ENCODE assay signal across 1 cellular context in the genomic region with DNA sequence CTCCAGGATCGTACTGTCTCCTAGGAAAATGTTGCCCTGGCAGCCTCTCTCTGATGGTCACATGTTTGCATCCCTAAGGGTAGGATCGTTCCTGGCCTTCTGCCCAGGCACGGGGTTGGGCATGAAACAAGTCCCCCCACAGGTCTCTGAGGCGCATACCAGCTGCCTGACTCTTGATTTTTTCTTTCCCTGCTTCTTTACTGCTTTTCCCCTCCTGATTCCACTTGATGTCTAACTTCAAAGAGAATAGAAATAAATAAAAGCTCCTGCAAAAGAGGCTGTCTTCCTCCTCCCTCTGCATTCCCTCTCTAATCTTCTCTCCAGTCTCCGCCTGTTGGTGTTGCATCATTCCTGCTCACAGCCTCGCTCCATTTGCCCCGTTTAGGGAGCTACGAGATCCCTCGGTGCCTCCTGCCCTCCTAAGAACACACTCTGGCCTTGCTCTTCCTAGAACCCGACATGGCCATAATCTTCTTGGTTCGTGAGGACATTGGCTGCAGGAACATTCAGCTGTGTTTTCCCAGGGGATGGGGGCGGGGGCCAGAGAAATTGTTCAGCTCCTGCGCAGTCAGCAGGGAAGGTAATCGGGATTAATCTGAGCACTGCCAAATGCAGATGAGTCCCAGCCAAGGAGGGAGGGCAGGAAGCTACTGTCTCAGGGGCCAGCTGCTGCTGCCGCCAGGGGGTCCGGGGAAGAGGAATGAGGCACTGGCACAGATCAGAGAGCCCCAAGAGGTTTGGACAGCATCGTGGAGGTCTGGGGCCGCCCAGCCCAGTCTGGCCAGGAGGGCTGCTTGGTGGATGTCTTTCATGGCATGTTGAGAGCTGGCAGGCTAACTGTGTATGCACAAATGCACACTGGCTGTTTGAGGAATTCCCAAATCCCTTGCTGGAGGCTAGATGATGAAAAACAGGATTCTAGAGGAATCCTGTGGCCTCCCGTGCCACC.
TF ChIP-seq lines count a peak whose summit lies in the region.

No MANE protein-coding gene starts in this region.

TF ChIP-seq in HepG2, 621 proteins besides CTCF, POLR2A, EP300 and RAD21 (continued from another document and continues in another):
- TF ChIP-seq CEBPB (IDR thresholded peaks at IDR 0.05; ENCODE audit: borderline replicate concordance, low read depth, low read length) (peak; percentile 86), SNAPC2 (CRISPR knock-in tag; IDR thresholded peaks at IDR 0.05) (no peak), SIN3A (IDR thresholded peaks at IDR 0.05; ENCODE audit: borderline replicate concordance, low read depth, low read length) (no peak), ZBTB21 (CRISPR knock-in tag; IDR thresholded peaks at IDR 0.05) (no peak), RORA (CRISPR knock-in tag; IDR thresholded peaks at IDR 0.05) (no peak), MIXL1 (CRISPR knock-in tag; IDR thresholded peaks at IDR 0.05) (no peak), PHF21A (CRISPR knock-in tag; IDR thresholded peaks at IDR 0.05) (no peak), E2F5 (CRISPR knock-in tag; conservative IDR thresholded peaks at IDR 0.05) (no peak), GMEB2 (CRISPR knock-in tag; IDR thresholded peaks at IDR 0.05; ENCODE audit: low read depth) (no peak), ZFP37 (CRISPR knock-in tag; IDR thresholded peaks at IDR 0.05; ENCODE audit: borderline replicate concordance) (no peak), CEBPG (CRISPR knock-in tag; IDR thresholded peaks at IDR 0.05) (peak; percentile 90), TRIM22 (IDR thresholded peaks at IDR 0.05) (no peak), ZNF703 (CRISPR knock-in tag; IDR thresholded peaks at IDR 0.05; ENCODE audit: borderline replicate concordance) (no peak), FLYWCH1 (CRISPR knock-in tag; IDR thresholded peaks at IDR 0.05) (no peak), SMAD3 (CRISPR knock-in tag; IDR thresholded peaks at IDR 0.05) (no peak), PATZ1 (CRISPR knock-in tag; IDR thresholded peaks at IDR 0.05) (0 out of 2 replicates have a peak, but pooled peaks have one; percentile 13), ZNF232 (CRISPR knock-in tag; IDR thresholded peaks at IDR 0.05; ENCODE audit: borderline replicate concordance) (no peak), RBAK (CRISPR knock-in tag; IDR thresholded peaks at IDR 0.05) (no peak), MXI1 (IDR thresholded peaks at IDR 0.05; ENCODE audit: borderline replicate concordance, low read depth, low read length) (no peak), SAFB2 (CRISPR knock-in tag; IDR thresholded peaks at IDR 0.05; ENCODE audit: borderline replicate concordance, low read depth) (no peak), ZNF350 (CRISPR knock-in tag; IDR thresholded peaks at IDR 0.05; ENCODE audit: borderline replicate concordance, low read depth) (0 out of 2 replicates have a peak, but pooled peaks have one; percentile 34), ZNF251 (CRISPR knock-in tag; IDR thresholded peaks at IDR 0.05) (no peak), SMC3 (IDR thresholded peaks at IDR 0.05; ENCODE audit: low read length) (0 out of 2 replicates have a peak, but pooled peaks have one; percentile 2), YEATS4 (CRISPR knock-in tag; IDR thresholded peaks at IDR 0.05; ENCODE audit: borderline replicate concordance) (no peak), FIP1L1 (IDR thresholded peaks at IDR 0.05; ENCODE audit: borderline replicate concordance, insufficient read depth, low read depth, low read length) (no peak), SRF (IDR thresholded peaks at IDR 0.05; ENCODE audit: low read depth, low read length) (no peak), ZNF235 (CRISPR knock-in tag; IDR thresholded peaks at IDR 0.05; ENCODE audit: borderline replicate concordance) (no peak), THYN1 (CRISPR knock-in tag; IDR thresholded peaks at IDR 0.05; ENCODE audit: borderline replicate concordance, low read depth) (no peak)
- TF ChIP-seq, protein P1, sequence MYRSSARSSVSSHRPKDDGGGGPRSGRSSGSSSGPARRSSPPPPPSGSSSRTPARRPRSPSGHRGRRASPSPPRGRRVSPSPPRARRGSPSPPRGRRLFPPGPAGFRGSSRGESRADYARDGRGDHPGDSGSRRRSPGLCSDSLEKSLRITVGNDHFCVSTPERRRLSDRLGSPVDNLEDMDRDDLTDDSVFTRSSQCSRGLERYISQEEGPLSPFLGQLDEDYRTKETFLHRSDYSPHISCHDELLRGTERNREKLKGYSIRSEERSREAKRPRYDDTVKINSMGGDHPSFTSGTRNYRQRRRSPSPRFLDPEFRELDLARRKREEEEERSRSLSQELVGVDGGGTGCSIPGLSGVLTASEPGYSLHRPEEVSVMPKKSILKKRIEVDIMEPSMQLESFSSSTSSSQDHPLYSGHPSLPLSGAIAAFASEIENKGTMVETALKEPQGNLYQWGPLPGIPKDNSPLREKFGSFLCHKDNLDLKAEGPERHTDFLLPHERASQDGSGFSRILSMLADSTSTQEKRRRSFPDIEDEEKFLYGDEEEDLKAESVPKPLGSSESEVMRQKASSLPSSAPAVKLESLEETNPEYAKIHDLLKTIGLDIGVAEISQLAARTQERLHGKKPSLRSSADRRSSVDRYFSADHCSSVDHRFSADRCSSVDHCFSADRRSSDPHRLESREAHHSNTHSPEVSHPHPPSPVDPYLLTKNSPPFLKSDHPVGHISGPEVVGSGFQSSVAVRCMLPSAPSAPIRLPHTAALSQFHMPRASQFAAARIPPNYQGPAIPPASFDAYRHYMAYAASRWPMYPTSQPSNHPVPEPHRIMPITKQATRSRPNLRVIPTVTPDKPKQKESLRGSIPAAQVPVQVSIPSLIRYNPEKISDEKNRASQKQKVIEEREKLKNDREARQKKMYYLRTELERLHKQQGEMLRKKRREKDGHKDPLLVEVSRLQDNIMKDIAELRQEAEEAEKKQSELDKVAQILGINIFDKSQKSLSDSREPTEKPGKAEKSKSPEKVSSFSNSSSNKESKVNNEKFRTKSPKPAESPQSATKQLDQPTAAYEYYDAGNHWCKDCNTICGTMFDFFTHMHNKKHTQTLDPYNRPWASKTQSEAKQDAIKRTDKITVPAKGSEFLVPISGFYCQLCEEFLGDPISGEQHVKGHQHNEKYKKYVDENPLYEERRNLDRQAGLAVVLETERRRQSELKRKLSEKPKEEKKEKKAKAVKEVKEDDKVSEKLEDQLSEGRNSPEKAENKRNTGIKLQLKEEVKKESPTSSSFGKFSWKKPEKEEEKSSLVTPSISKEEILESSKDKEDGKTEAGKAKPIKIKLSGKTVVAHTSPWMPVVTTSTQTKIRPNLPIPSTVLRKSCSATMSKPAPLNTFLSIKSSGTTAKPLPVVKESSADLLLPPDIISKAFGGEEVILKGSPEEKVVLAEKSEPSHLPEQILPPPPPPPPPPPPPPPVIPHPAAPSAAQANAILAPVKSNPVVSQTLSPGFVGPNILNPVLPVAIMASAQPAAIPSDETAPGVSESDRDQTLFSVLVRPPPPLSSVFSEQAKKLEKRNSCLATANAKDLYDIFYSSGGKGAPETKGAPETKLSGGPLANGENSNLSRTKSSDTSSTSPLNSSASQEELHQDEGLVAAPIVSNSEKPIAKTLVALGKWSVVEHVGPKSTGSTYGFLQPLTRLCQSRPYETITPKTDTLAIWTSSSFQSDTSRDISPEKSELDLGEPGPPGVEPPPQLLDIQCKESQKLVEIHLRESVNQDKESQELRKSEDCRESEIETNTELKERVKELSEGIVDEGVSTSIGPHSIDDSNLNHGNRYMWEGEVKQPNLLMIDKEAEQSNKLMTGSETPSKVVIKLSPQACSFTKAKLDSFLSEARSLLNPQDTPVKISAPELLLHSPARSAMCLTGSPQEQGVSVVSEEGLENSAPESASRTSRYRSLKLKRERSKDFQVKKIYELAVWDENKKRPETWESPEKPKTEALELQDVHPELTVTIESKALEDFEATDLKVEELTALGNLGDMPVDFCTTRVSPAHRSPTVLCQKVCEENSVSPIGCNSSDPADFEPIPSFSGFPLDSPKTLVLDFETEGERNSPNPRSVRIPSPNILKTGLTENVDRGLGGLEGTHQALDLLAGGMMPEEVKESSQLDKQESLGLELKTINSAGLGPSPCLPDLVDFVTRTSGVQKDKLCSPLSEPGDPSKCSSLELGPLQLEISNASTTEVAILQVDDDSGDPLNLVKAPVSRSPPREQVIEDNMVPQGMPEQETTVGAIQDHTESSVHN (CRISPR knock-in tag; IDR thresholded peaks at IDR 0.05): no peak
- TF ChIP-seq, protein P2, sequence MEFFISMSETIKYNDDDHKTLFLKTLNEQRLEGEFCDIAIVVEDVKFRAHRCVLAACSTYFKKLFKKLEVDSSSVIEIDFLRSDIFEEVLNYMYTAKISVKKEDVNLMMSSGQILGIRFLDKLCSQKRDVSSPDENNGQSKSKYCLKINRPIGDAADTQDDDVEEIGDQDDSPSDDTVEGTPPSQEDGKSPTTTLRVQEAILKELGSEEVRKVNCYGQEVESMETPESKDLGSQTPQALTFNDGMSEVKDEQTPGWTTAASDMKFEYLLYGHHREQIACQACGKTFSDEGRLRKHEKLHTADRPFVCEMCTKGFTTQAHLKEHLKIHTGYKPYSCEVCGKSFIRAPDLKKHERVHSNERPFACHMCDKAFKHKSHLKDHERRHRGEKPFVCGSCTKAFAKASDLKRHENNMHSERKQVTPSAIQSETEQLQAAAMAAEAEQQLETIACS (CRISPR knock-in tag; IDR thresholded peaks at IDR 0.05): no peak
- TF ChIP-seq, protein P3, sequence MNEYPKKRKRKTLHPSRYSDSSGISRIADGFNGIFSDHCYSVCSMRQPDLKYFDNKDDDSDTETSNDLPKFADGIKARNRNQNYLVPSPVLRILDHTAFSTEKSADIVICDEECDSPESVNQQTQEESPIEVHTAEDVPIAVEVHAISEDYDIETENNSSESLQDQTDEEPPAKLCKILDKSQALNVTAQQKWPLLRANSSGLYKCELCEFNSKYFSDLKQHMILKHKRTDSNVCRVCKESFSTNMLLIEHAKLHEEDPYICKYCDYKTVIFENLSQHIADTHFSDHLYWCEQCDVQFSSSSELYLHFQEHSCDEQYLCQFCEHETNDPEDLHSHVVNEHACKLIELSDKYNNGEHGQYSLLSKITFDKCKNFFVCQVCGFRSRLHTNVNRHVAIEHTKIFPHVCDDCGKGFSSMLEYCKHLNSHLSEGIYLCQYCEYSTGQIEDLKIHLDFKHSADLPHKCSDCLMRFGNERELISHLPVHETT (CRISPR knock-in tag; conservative IDR thresholded peaks at IDR 0.05): no peak
